ENCODE assay signal across 8 cellular contexts in genomic region chr16:22191089-22191965, GRCh38. TPM values are rescaled to one million over a fixed set of nuclear protein-coding genes. Genes with fewer than 3 reads are reported as not detected.
DNase-seq lines count a peak whose midpoint lies in the region; TF ChIP-seq lines count a peak whose summit lies in the region.

No MANE protein-coding gene starts in this region.

- peaks cover 10% of the 10 kb centered on the region for H3K27me3 Mint-ChIP-seq in activated naive CD4-positive, alpha-beta T cell treated with anti-CD3 and anti-CD28 coated beads, Interleukin-2, amount 10 ng/mL, durations not matched to agents 7 days and 5 days

- H3K4me1 Mint-ChIP-seq in activated naive CD4-positive, alpha-beta T cell treated with anti-CD3 and anti-CD28 coated beads, Interleukin-2, amount 10 ng/mL, durations not matched to agents 7 days and 5 days = peaks cover 62% of the 10 kb centered on the region

- no peaks in the 10 kb centered on the region for H3K9me3 ChIP-seq in testis

- peak overlapping the region; percentile 96 for H3K27ac ChIP-seq in testis

- peaks cover 15% of the 10 kb centered on the region for H3K4me1 ChIP-seq in testis

- intact Hi-C loops in testis (cut with DNase I; ENCODE audit: low total_unique reads) = no loop called here

- peak overlapping the region; percentile 100 for H3K27ac Mint-ChIP-seq in activated naive CD4-positive, alpha-beta T cell treated with anti-CD3 and anti-CD28 coated beads, Interleukin-2, amount 10 ng/mL, durations not matched to agents 7 days and 5 days

- H3K36me3 ChIP-seq in testis (ENCODE audit: low read depth, missing control alignments) = no peaks in the 10 kb centered on the region

- peaks cover 13% of the 10 kb centered on the region for H3K36me3 Mint-ChIP-seq in activated naive CD4-positive, alpha-beta T cell treated with anti-CD3 and anti-CD28 coated beads, Interleukin-2, amount 10 ng/mL, durations not matched to agents 7 days and 5 days

- 2% methylated on average over 32 to 33 of the region's 33 CpGs for WGBS in testis, 2 donors

- in situ Hi-C loops in SK-MEL-5 (cut with HindIII; ENCODE audit: low pct_unique_long_range_greater_than_20kb, low sequenced_read_pairs) = no loop called here

- DNase-seq in ELR (ENCODE audit: low read depth) = peak; percentile 99
- peak; percentile 77 for DNase-seq in HEK293T (ENCODE audit: extremely low spot score)
- peak; percentile 99 for DNase-seq in NAMALWA (ENCODE audit: low spot score)
- DNase-seq in SK-MEL-5 (ENCODE audit: low read depth, low spot score) = peak; percentile 95
- DNase-seq in activated naive CD4-positive, alpha-beta T cell treated with anti-CD3 and anti-CD28 coated beads, Interleukin-2, amount 10 ng/mL, durations not matched to agents 7 days and 5 days = peak; percentile 100
- DNase-seq in germinal center (ENCODE audit: low spot score) = peak; percentile 90
- DNase-seq in occipital lobe (lab: John Stamatoyannopoulos, UW) = peak; percentile 99
- DNase-seq in testis = peak; percentile 100

- POLR2A ChIA-PET in HEK293T (lab: Yijun Ruan, JAX) = interaction anchor here (0.6 to 2.1 kb wide), 12 partner anchors 10 to 239 kb away, joined by 3 to 9 read pairs (median 4); partner anchors contain the start of genes EEF2K, MOSMO, POLR3E and UQCRC2

- no peaks in the 10 kb centered on the region for H3K27me3 ChIP-seq in testis

- peak; percentile 84 for TF ChIP-seq POLR2A in testis (IDR thresholded peaks at IDR 0.05)

- peak overlapping the region; percentile 86 for H3K4me3 Mint-ChIP-seq in activated naive CD4-positive, alpha-beta T cell treated with anti-CD3 and anti-CD28 coated beads, Interleukin-2, amount 10 ng/mL, durations not matched to agents 7 days and 5 days

- peak overlapping the region; percentile 63 to 68 for H3K4me3 ChIP-seq in testis

- CTCF ChIA-PET in HEK293T (lab: Yijun Ruan, JAX) = interaction anchor here (1.4 to 2.2 kb wide), 2 partner anchors 107 to 109 kb away, joined by 4 to 7 read pairs; no protein-coding TSS in a partner anchor
- CTCF ChIA-PET in activated naive CD4-positive, alpha-beta T cell treated with anti-CD3 and anti-CD28 coated beads, Interleukin-2, amount 10 ng/mL, durations not matched to agents 7 days and 5 days (lab: Charles Lee) = interaction anchor here (9.2 kb wide), 1 partner anchor 107 kb away, joined by 115 read pairs; the partner anchor contains the start of gene POLR3E

- no peak for TF ChIP-seq CTCF in testis (IDR thresholded peaks at IDR 0.05)

- H3K9me3 Mint-ChIP-seq in activated naive CD4-positive, alpha-beta T cell treated with anti-CD3 and anti-CD28 coated beads, Interleukin-2, amount 10 ng/mL, durations not matched to agents 7 days and 5 days = no peaks in the 10 kb centered on the region

TF ChIP-seq in HEK293T, 16 proteins besides CTCF, POLR2A, EP300 and RAD21:
- TF ChIP-seq TARDBP (IDR thresholded peaks at IDR 0.05) = no peak
- no peak for TF ChIP-seq LEF1 (IDR thresholded peaks at IDR 0.05; ENCODE audit: borderline replicate concordance)
- TF ChIP-seq HDGF (IDR thresholded peaks at IDR 0.05; ENCODE audit: borderline replicate concordance) = peak; percentile 71; the same call in 1 of the 2 replicates
TF ChIP-seq in HEK293T: peak in this region for 1.

RNA-seq across cellular contexts. Expression of gene EEF2K, which starts 14.8 kb away (rescaled TPM):
- 18.1 and 18.5 TPM in 2 replicates for total RNA-seq in SK-MEL-5 (2014; rRNA removed; shearing (Covaris generic))
- polyA plus RNA-seq in SK-MEL-5 (2015; cell fraction: cytosol; rRNA removed) = 14.3 and 18.9 TPM in 2 replicates
- 17.3 and 18.5 TPM in 2 replicates for polyA plus RNA-seq in SK-MEL-5 (2015; cell fraction: nucleus; rRNA removed)
- total RNA-seq in occipital lobe (10.9 TPM), testis (10 to 100 TPM; 10.2 to 11.1 TPM)
- polyA plus RNA-seq in testis (ENCODE audit: insufficient read depth, low read depth, low replicate concordance) = 6.6 TPM

RNA-seq across cellular contexts. Expression of gene SDR42E2, which starts 29.0 kb away (rescaled TPM):
- not detected in 2 replicates for total RNA-seq in SK-MEL-5 (2014; rRNA removed; shearing (Covaris generic))
- polyA plus RNA-seq in SK-MEL-5 (2015; cell fraction: cytosol; rRNA removed) = not detected in 2 replicates
- polyA plus RNA-seq in SK-MEL-5 (2015; cell fraction: nucleus; rRNA removed) = not detected in 2 replicates
- not detected for total RNA-seq in occipital lobe
- total RNA-seq in testis = under 1 TPM; 0.31 TPM
- polyA plus RNA-seq in testis (ENCODE audit: insufficient read depth, low read depth, low replicate concordance) = 1.4 TPM

Comparison
In these comparisons a context has a peak if more than half of its experiments do, and no peak if none do; other contexts are left out.
1. Peak in every context shown above with its lines: DNase-seq, H3K4me3 ChIP-seq and H3K27ac ChIP-seq.